ENCODE assay signal across 9 cellular contexts in genomic region chr1:196607940-196608339, GRCh38. TPM values are rescaled to one million over a fixed set of nuclear protein-coding genes. Genes with fewer than 3 reads are reported as not detected.
DNase-seq lines count a peak whose midpoint lies in the region; ATAC-seq and TF ChIP-seq lines count a peak whose summit lies in the region.
"Had no signal": no experiment of that assay in that cellular context is flagged by ENCODE, and none has a peak within 500 bp of the region (broad histone marks: within the 10 kb centered on the region; RNA-seq: fewer than 3 reads in every experiment).

No MANE protein-coding gene starts in this region.

- ATAC-seq in HG03039 (IDR thresholded peaks at IDR 0.05; ENCODE audit: unreplicated experiment), result no peak
- ATAC-seq: GM12878 had no signal

- H3K9me3 ChIP-seq in MG63 (no peaks in the 10 kb centered on the region), muscle layer of duodenum (ENCODE audit: control insufficient read depth in 1 of 2, low read length in 2 of 2) (no peaks in the 10 kb centered on the region)

- peak overlapping the region; percentile 72 to 92 for H3K27ac ChIP-seq in coronary artery
- peak overlapping the region; percentile 36 for H3K27ac ChIP-seq in muscle layer of duodenum (ENCODE audit: low read length)

- H3K4me3 ChIP-seq in AG10803 (ENCODE audit: low read length), result peak overlapping the region; percentile 61
- H3K4me3 ChIP-seq in MG63, result peak overlapping the region; percentile 64
- peak overlapping the region; percentile 75 for H3K4me3 ChIP-seq in coronary artery
- H3K4me3 ChIP-seq in muscle layer of duodenum (ENCODE audit: low read depth in 1 of 2, low read length in 2 of 2), result peak overlapping the region; percentile 62 to 81
- H3K4me3 ChIP-seq: GM12878 had no signal

- no peaks in the 10 kb centered on the region for H3K27me3 ChIP-seq in MG63
- no peaks in the 10 kb centered on the region for H3K27me3 ChIP-seq in muscle layer of duodenum (ENCODE audit: low read depth, low read length)

- H3K36me3 ChIP-seq in MG63 (no peaks in the 10 kb centered on the region), muscle layer of duodenum (ENCODE audit: control insufficient read depth in 1 of 2, insufficient read depth in 2 of 2, low read length in 2 of 2) (no peaks in the 10 kb centered on the region)

- H3K4me1 ChIP-seq in muscle layer of duodenum (ENCODE audit: control insufficient read depth in 1 of 2, insufficient read depth in 2 of 2, low read length in 2 of 2), result peaks cover 0 to 9% of the 10 kb centered on the region in 2 donors

- no peak for TF ChIP-seq CTCF in AG10803 (conservative IDR thresholded peaks at IDR 0.05; ENCODE audit: low read length)
- no peak for TF ChIP-seq CTCF in coronary artery (IDR thresholded peaks at IDR 0.05)

- DNase-seq in AG10803 (ENCODE audit: low read depth), result no peak
- no peak for DNase-seq in MG63
- no peak for DNase-seq in coronary artery (ENCODE audit: low spot score)
- DNase-seq in stimulated activated CD4-positive, alpha-beta T cell treated with anti-CD3 and anti-CD28 coated beads, Interleukin-4, amount 100 ng/mL, for 1 hour, result no peak
- DNase-seq in SW 1271 (lab: John Stamatoyannopoulos, UW), result no peak
- DNase-seq in HT-29 (ENCODE audit: low spot score), result no peak

RNA-seq across cellular contexts. Expression of gene KCNT2, which starts 0.3 kb away (rescaled TPM):
- 0.07 and 0.94 TPM in 2 replicates for total RNA-seq in MG63 (2014; rRNA removed; shearing (Covaris generic); ENCODE audit: low replicate concordance)
- total RNA-seq in HT-29 (2014; rRNA removed; shearing (Covaris generic)), result not detected in 2 replicates
- total RNA-seq: GM12878 had no signal

RNA-seq across cellular contexts. Expression of gene CFH, which starts 43.9 kb away (rescaled TPM):
- 9.7 and 20.0 TPM in 2 replicates for total RNA-seq in MG63 (2014; rRNA removed; shearing (Covaris generic); ENCODE audit: low replicate concordance)
- total RNA-seq in HT-29 (2014; rRNA removed; shearing (Covaris generic)), result 27.3 and 28.8 TPM in 2 replicates
